ENCODE assay signal across 13 cellular contexts in genomic region chr14:31933716-31934115, GRCh38.
DNase-seq lines count a peak whose midpoint lies in the region; ATAC-seq and TF ChIP-seq lines count a peak whose summit lies in the region.
"Had no signal": no experiment of that assay in that cellular context is flagged by ENCODE, and none has a peak within 500 bp of the region (broad histone marks: within the 10 kb centered on the region; RNA-seq: fewer than 3 reads in every experiment).

No MANE protein-coding gene starts in this region.

- no peak overlapping the region for H2AFZ ChIP-seq in PC-3 (ENCODE audit: low read length)
- H2AFZ ChIP-seq: PC-9 had no signal

- H3K27ac ChIP-seq in PC-3 (ENCODE audit: low read length) (peak overlapping the region; percentile 40), iPS-20b (ENCODE audit: low read length) (no peak overlapping the region), WERI-Rb-1 (no peak overlapping the region)
- H3K27ac ChIP-seq: PC-9 had no signal

- POLR2A ChIA-PET in PC-3 (lab: Charles Lee; ENCODE audit: unreplicated experiment): no interaction called here

- DNase-seq in EH (ENCODE audit: low read depth) (peak; percentile 62), HT1080 (ENCODE audit: low read depth) (peak; percentile 76), PC-3 (peak; percentile 86), WERI-Rb-1 (no peak), glomerular visceral epithelial cell (ENCODE audit: extremely low spot score) (no peak), osteocyte (ENCODE audit: extremely low spot score, unreplicated experiment) (no peak)
- DNase-seq: activated CD4-positive, alpha-beta memory T cell treated with anti-CD3 and anti-CD28 coated beads for 36 hours; caudate nucleus; DMS79 treated with DMSO at 0.1 percent for 48 hours; effector memory CD4-positive, alpha-beta T cell; naive thymus-derived CD4-positive, alpha-beta T cell; PC-9 had no signal

- CTCF ChIA-PET in PC-3 (lab: Charles Lee): interaction anchor here (1.0 kb wide), 1 partner anchor 321 kb away, joined by 3 read pairs; no protein-coding TSS in a partner anchor

- no peaks in the 10 kb centered on the region for H3K36me3 ChIP-seq in PC-3 (ENCODE audit: low read depth, low read length)
- no peaks in the 10 kb centered on the region for H3K36me3 ChIP-seq in iPS-20b (ENCODE audit: insufficient read depth, low read depth, low read length)
- H3K36me3 ChIP-seq in WERI-Rb-1: no peaks in the 10 kb centered on the region

- no peak for TF ChIP-seq CTCF in PC-3 (conservative IDR thresholded peaks at IDR 0.05; ENCODE audit: low read depth, low read length)
- TF ChIP-seq CTCF in WERI-Rb-1 (IDR thresholded peaks at IDR 0.05; ENCODE audit: low read depth, low read length): no peak
- no peak for TF ChIP-seq CTCF in osteocyte (IDR thresholded peaks at IDR 0.05)

- H3K4me2 ChIP-seq in PC-3 (ENCODE audit: low read length): peak overlapping the region; percentile 70
- H3K4me2 ChIP-seq: PC-9 had no signal

- H3K4me3 ChIP-seq in PC-3 (ENCODE audit: low read length) (no peak overlapping the region), iPS-20b (ENCODE audit: low read length) (peak overlapping the region; percentile 27; the same call in 1 of the 2 replicates), WERI-Rb-1 (ENCODE audit: low read depth, low read length) (no peak overlapping the region)
- H3K4me3 ChIP-seq: PC-9 had no signal

- H3K9me2 ChIP-seq in PC-3 (replicated peaks; ENCODE audit: low read length): no peaks in the 10 kb centered on the region

- no peaks in the 10 kb centered on the region for H4K20me1 ChIP-seq in PC-3 (ENCODE audit: low read length)

- no peaks in the 10 kb centered on the region for H3K9me3 Mint-ChIP-seq in osteocyte (ENCODE audit: unreplicated experiment)
- H3K9me3 Mint-ChIP-seq: activated CD4-positive, alpha-beta memory T cell treated with anti-CD3 and anti-CD28 coated beads for 36 hours; naive thymus-derived CD4-positive, alpha-beta T cell had no signal

- no peaks in the 10 kb centered on the region for H3F3A ChIP-seq in PC-3 (ENCODE audit: low read length, unreplicated experiment)

- BruUV-seq in PC-3 (replicated peaks; lab: Mats Ljungman, UMichigan): no TSS peak

- no peak overlapping the region for H3K27ac Mint-ChIP-seq in osteocyte (ENCODE audit: unreplicated experiment)
- H3K27ac Mint-ChIP-seq: activated CD4-positive, alpha-beta memory T cell treated with anti-CD3 and anti-CD28 coated beads for 36 hours; naive thymus-derived CD4-positive, alpha-beta T cell had no signal

- peaks cover 8% of the 10 kb centered on the region for H3K4me1 Mint-ChIP-seq in osteocyte (ENCODE audit: unreplicated experiment)

- ATAC-seq in PC-3: peak; percentile 67
- ATAC-seq: naive thymus-derived CD4-positive, alpha-beta T cell had no signal

- H3K79me2 ChIP-seq in PC-3 (ENCODE audit: low read length): no peaks in the 10 kb centered on the region

- H3K9me3 ChIP-seq in PC-3 (ENCODE audit: low read length) (no peaks in the 10 kb centered on the region), iPS-20b (ENCODE audit: insufficient read depth, low read depth, low read length) (no peaks in the 10 kb centered on the region), WERI-Rb-1 (ENCODE audit: severe bottlenecking) (no peaks in the 10 kb centered on the region)

- H3K9ac ChIP-seq in PC-3 (ENCODE audit: low read length) (0 out of 2 replicates have a peak overlapping the region, but pooled peaks have one; percentile 16), iPS-20b (ENCODE audit: low read depth, low read length) (no peak overlapping the region)

- intact Hi-C loops in PC-3 (cut with micrococcal nuclease): loop anchor here (1.0 kb wide), 7 partner anchors 59 to 536 kb away; partner anchors contain the start of gene RNU6-8

- H3K27me3 ChIP-seq in PC-3 (ENCODE audit: low read length) (no peaks in the 10 kb centered on the region), iPS-20b (ENCODE audit: insufficient read depth, low read length) (peaks cover 6% of the 10 kb centered on the region; the same call in 1 of the 2 replicates), WERI-Rb-1 (ENCODE audit: insufficient read depth, low read depth, severe bottlenecking) (no peaks in the 10 kb centered on the region)

- H3K4me1 ChIP-seq in PC-3 (ENCODE audit: insufficient read depth, low read length): peaks cover 48% of the 10 kb centered on the region
- peaks cover 26% of the 10 kb centered on the region for H3K4me1 ChIP-seq in iPS-20b (ENCODE audit: insufficient read depth, low read length)

- no peaks in the 10 kb centered on the region for H3K27me3 Mint-ChIP-seq in osteocyte (ENCODE audit: unreplicated experiment)
- H3K27me3 Mint-ChIP-seq: activated CD4-positive, alpha-beta memory T cell treated with anti-CD3 and anti-CD28 coated beads for 36 hours; naive thymus-derived CD4-positive, alpha-beta T cell had no signal

- no peak overlapping the region for H3K4me3 Mint-ChIP-seq in osteocyte (ENCODE audit: unreplicated experiment)
- H3K4me3 Mint-ChIP-seq: activated CD4-positive, alpha-beta memory T cell treated with anti-CD3 and anti-CD28 coated beads for 36 hours; naive thymus-derived CD4-positive, alpha-beta T cell had no signal

- no peaks in the 10 kb centered on the region for H3K36me3 Mint-ChIP-seq in osteocyte (ENCODE audit: unreplicated experiment)
- H3K36me3 Mint-ChIP-seq: activated CD4-positive, alpha-beta memory T cell treated with anti-CD3 and anti-CD28 coated beads for 36 hours; naive thymus-derived CD4-positive, alpha-beta T cell had no signal

Comparison
In these comparisons a context has a peak if more than half of its experiments do, and no peak if none do; other contexts are left out.
1. DNase-seq: peak in EH (single experiment), HT1080 (single experiment) and PC-3 (single experiment); none in WERI-Rb-1 (single experiment), glomerular visceral epithelial cell (single experiment) and osteocyte (single experiment).